Comparison of ENCODE assay signal across 8 cellular contexts in genomic region chr15:98428253-98428989, GRCh38.
DNase-seq lines count a peak whose midpoint lies in the region; TF ChIP-seq lines count a peak whose summit lies in the region.

No MANE protein-coding gene starts in this region.

- H3K23ac ChIP-seq in H9 (ENCODE audit: insufficient read length, low read depth, low read length) = no peak overlapping the region

- H3K27me3 ChIP-seq in H9 (ENCODE audit: insufficient read depth, low read length) = peaks cover 2% of the 10 kb centered on the region

- H3K4me1 Mint-ChIP-seq in H9 = no peaks in the 10 kb centered on the region; a peak in 2 of 4 replicates

- peaks cover 12 to 15% of the 10 kb centered on the region in 2 experiments for H3K9me3 Mint-ChIP-seq in H9

- peaks cover 0 to 10% (median 3%) of the 10 kb centered on the region in 3 experiments; a peak in 5 of 7 replicates for H3K36me3 Mint-ChIP-seq in H9 (ENCODE audit: insufficient read depth in 1 of 3, low read depth in 3 of 3)

- peak overlapping the region; percentile 47 for H3K4me3 ChIP-seq in choroid plexus epithelial cell (ENCODE audit: low read depth, low read length)

- no peaks in the 10 kb centered on the region for H3K79me1 ChIP-seq in H9 (ENCODE audit: insufficient read depth, low read depth, low read length, poor library complexity, severe bottlenecking)

- WGBS in H9 (ENCODE audit: extremely low coverage, insufficient read length, low lambda C conversion rate) = no CpG with 5 or more reads among the region's 49 CpGs

- H3K9ac ChIP-seq in H9 (ENCODE audit: extremely low read depth, insufficient read length, low read length) = no peak overlapping the region

- H3K27ac Mint-ChIP-seq in H9 = peak overlapping the region in 1 of 3 experiments; percentile 48; a peak in 1 of 7 replicates

- peak overlapping the region; percentile 44 for H3K4me2 ChIP-seq in H9 (ENCODE audit: insufficient read depth, insufficient read length, low read length)

- peak overlapping the region; percentile 45 for H2AFZ ChIP-seq in H9 (ENCODE audit: low read length)

- no peak overlapping the region for H2BK12ac ChIP-seq in H9 (ENCODE audit: insufficient read length, low read depth, low read length)

- no peak overlapping the region for H4K91ac ChIP-seq in H9 (ENCODE audit: insufficient read length, low read depth, low read length)

- H3T11ph ChIP-seq in H9 (ENCODE audit: low read length) = no peak overlapping the region

- no peak overlapping the region for H2BK15ac ChIP-seq in H9 (ENCODE audit: low read depth, low read length)

- DNase-seq in H9 (peak; percentile 82), LoVo (ENCODE audit: low spot score) (peak; percentile 68), choroid plexus epithelial cell (ENCODE audit: low read depth) (peak; percentile 60), left kidney (ENCODE audit: low read depth, low spot score) (peak; percentile 93), putamen (ENCODE audit: low spot score) (no peak)
- peak; percentile 79 for DNase-seq in activated CD4-positive, CD25-positive, alpha-beta regulatory T cell treated with anti-CD3 and anti-CD28 coated beads, Interleukin-2, amount 50 U/mL, for 72 hours
- DNase-seq in stimulated activated CD4-positive, alpha-beta T cell treated with anti-CD3 and anti-CD28 coated beads, Interleukin-2, amount 100 ng/mL, for 48 hours = peak; percentile 65 to 73

- TF ChIP-seq CTCF in GM12874 (IDR thresholded peaks at IDR 0.05; ENCODE audit: insufficient read depth, low read depth, low read length) (peak; percentile 88), H9 (conservative IDR thresholded peaks at IDR 0.05) (peak; percentile 92), choroid plexus epithelial cell (conservative IDR thresholded peaks at IDR 0.05; ENCODE audit: low read depth, low read length) (peak; percentile 68)

- H2BK5ac ChIP-seq in H9 (ENCODE audit: insufficient read length, low read length) = no peak overlapping the region

- peaks cover 4% of the 10 kb centered on the region for H3K23me2 ChIP-seq in H9 (ENCODE audit: insufficient read length, low read depth, low read length, poor library complexity, severe bottlenecking)

- H3K27ac ChIP-seq in H9 (ENCODE audit: insufficient read length, low read depth, low read length) = no peak overlapping the region

- H3K56ac ChIP-seq in H9 (ENCODE audit: insufficient read length, low read depth, low read length) = no peak overlapping the region

- H3K79me2 ChIP-seq in H9 (ENCODE audit: insufficient read depth, low read length) = no peaks in the 10 kb centered on the region

- no peaks in the 10 kb centered on the region for H3K4me1 ChIP-seq in H9 (ENCODE audit: insufficient read depth, low read length)

- no peak overlapping the region for H3K18ac ChIP-seq in H9 (ENCODE audit: insufficient read length, low read depth, low read length)

- no peak overlapping the region for H2BK120ac ChIP-seq in H9 (ENCODE audit: low read depth, low read length, poor library complexity, severe bottlenecking)

- H4K8ac ChIP-seq in H9 (replicated peaks; ENCODE audit: insufficient read length, low read depth, low read length) = no peak overlapping the region

- peaks cover 90% of the 10 kb centered on the region for H3K27me3 Mint-ChIP-seq in H9 (ENCODE audit: low read depth)

- no peak overlapping the region for H2BK20ac ChIP-seq in H9 (ENCODE audit: low read depth, low read length, poor library complexity, severe bottlenecking)

- no peak overlapping the region for H2AK5ac ChIP-seq in H9 (ENCODE audit: insufficient read length, low read length)

- H3K4ac ChIP-seq in H9 (ENCODE audit: low read depth, low read length) = no peak overlapping the region

- H4K5ac ChIP-seq in H9 (ENCODE audit: insufficient read length, low read depth, low read length) = no peak overlapping the region

- no peak overlapping the region for H3K14ac ChIP-seq in H9 (ENCODE audit: insufficient read depth, low read length)

- H4K20me1 ChIP-seq in H9 (ENCODE audit: control insufficient read depth, insufficient read depth, insufficient read length) = no peaks in the 10 kb centered on the region

- peak overlapping the region; percentile 52 to 72 for H3K4me3 Mint-ChIP-seq in H9

- H3K9me3 ChIP-seq in H9 (ENCODE audit: control insufficient read depth, low read depth, low read length) = no peaks in the 10 kb centered on the region
